In the genomic region with DNA sequence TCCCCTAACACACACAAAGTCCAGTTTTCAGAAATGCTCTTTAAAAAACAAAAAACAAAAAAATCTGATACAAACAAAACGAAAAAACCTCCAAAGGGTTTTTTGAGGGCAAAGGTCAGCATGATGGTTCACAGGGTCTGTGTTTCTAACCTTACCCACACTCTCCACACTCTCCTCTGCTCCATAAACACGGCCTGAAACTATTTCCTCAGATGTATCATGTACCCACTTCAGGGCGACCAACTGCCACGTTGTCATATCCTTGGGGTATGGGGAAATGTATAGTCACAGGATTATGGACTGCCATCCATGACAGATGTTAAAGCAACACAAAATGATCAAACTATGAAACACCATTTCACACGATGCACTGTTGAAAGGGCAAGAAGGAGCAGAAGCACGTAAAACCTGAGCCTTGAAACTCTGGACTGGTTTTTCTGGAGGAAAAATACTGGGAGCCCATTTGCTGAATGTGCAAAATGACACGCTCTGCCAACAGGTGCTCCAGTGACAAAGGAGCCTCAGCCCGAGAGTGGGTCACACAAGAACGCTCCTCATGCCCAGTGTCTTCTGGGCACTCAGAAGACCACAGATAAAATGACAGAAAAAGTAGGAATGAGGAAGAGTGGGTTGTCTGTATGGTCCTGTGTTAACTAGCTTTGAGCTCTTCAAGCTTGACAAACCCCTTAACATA, we compare ENCODE assay signal across 17 cellular contexts.
"Had no signal": no experiment of that assay in that cellular context is flagged by ENCODE, and none has a peak within 500 bp of the region (broad histone marks: within the 10 kb centered on the region; RNA-seq: fewer than 3 reads in every experiment).

No MANE protein-coding gene starts in this region.

- H3K4me1 ChIP-seq: upper lobe of right lung had no signal

- H3K27me3 ChIP-seq: cardiac muscle cell, dorsolateral prefrontal cortex, gastroesophageal sphincter, left lung, upper lobe of right lung had no signal

- H3K27ac Mint-ChIP-seq: activated naive CD4-positive, alpha-beta T cell treated with anti-CD3 and anti-CD28 coated beads, Interleukin-2, amount 10 ng/mL, durations not matched to agents 7 days and 5 days; activated T-helper 17 cell treated with anti-CD3 and anti-CD28 coated beads, Interleukin-2, amount 50 U/mL, for 72 hours; endodermal cell; memory B cell; natural killer cell; stimulated activated naive CD8-positive, alpha-beta T cell treated with anti-CD3 and anti-CD28 coated beads, Interleukin-15, Interleukin-2, amounts not matched to agents 100 ng/mL and 50 ng/mL, for 24 hours had no signal

- H3K27me3 Mint-ChIP-seq: activated naive CD4-positive, alpha-beta T cell treated with anti-CD3 and anti-CD28 coated beads, Interleukin-2, amount 10 ng/mL, durations not matched to agents 7 days and 5 days; activated T-helper 17 cell treated with anti-CD3 and anti-CD28 coated beads, Interleukin-2, amount 50 U/mL, for 72 hours; memory B cell; stimulated activated naive CD8-positive, alpha-beta T cell treated with anti-CD3 and anti-CD28 coated beads, Interleukin-15, Interleukin-2, amounts not matched to agents 100 ng/mL and 50 ng/mL, for 24 hours had no signal

- H3K9me3 Mint-ChIP-seq: activated naive CD4-positive, alpha-beta T cell treated with anti-CD3 and anti-CD28 coated beads, Interleukin-2, amount 10 ng/mL, durations not matched to agents 7 days and 5 days; activated T-helper 17 cell treated with anti-CD3 and anti-CD28 coated beads, Interleukin-2, amount 50 U/mL, for 72 hours; endodermal cell; memory B cell; natural killer cell; stimulated activated naive CD8-positive, alpha-beta T cell treated with anti-CD3 and anti-CD28 coated beads, Interleukin-15, Interleukin-2, amounts not matched to agents 100 ng/mL and 50 ng/mL, for 24 hours had no signal

- DNase-seq: activated CD4-positive, alpha-beta T cell treated with anti-CD3 and anti-CD28 coated beads, Interleukin-2, amount 50 U/mL, for 4 hours; activated naive CD4-positive, alpha-beta T cell treated with anti-CD3 and anti-CD28 coated beads, Interleukin-2, amount 10 ng/mL, durations not matched to agents 7 days and 5 days; dorsolateral prefrontal cortex; endodermal cell; left lung; mucosa of descending colon; natural killer cell; nucleus accumbens; small intestine; stimulated activated CD4-positive, alpha-beta T cell treated with anti-CD3 and anti-CD28 coated beads, Interleukin-4, amount 100 ng/mL, for 4 hours; stimulated activated CD8-positive, alpha-beta memory T cell treated with anti-CD3 and anti-CD28 coated beads, Interleukin-4, amount 100 ng/mL, for 48 hours; upper lobe of right lung had no signal

- H3K4me3 Mint-ChIP-seq: activated naive CD4-positive, alpha-beta T cell treated with anti-CD3 and anti-CD28 coated beads, Interleukin-2, amount 10 ng/mL, durations not matched to agents 7 days and 5 days; activated T-helper 17 cell treated with anti-CD3 and anti-CD28 coated beads, Interleukin-2, amount 50 U/mL, for 72 hours; endodermal cell; memory B cell; natural killer cell; stimulated activated naive CD8-positive, alpha-beta T cell treated with anti-CD3 and anti-CD28 coated beads, Interleukin-15, Interleukin-2, amounts not matched to agents 100 ng/mL and 50 ng/mL, for 24 hours had no signal

- H3K4me3 ChIP-seq: cardiac muscle cell, dorsolateral prefrontal cortex, gastroesophageal sphincter, left lung, mucosa of descending colon, upper lobe of right lung had no signal

- H3K9me3 ChIP-seq: gastroesophageal sphincter, left lung, mucosa of descending colon, upper lobe of right lung had no signal

- H3K27ac ChIP-seq: cardiac muscle cell, gastroesophageal sphincter, left lung, upper lobe of right lung had no signal

- FAIRE-seq: small intestine had no signal
